In the genomic region with DNA sequence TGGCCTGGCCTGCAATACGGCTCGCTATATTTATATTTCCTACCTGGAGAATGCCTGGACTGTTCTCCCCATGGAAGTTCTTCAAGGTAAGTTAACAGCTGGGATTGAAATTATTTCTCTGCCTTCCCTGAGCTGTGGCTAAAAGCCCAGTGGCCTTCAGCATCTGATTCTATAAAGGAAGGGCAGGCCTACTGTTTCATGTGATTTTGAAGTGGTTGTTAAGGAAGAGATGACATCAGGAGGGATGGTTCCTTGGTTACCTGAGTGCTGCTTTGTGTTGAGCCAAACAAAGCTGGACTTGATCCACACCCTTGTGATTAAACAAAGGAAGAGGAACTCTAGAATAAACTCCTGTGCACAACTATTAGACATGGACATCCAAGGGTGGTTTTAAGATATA, we compare ENCODE assay signal across 8 cellular contexts.
A peak's percentile ranks its signal among the peaks of the same experiment; 100 is the strongest.
DNase-seq lines count a peak whose midpoint lies in the region; ATAC-seq, FAIRE-seq and TF ChIP-seq lines count a peak whose summit lies in the region.

No MANE protein-coding gene starts in this region.

- H3K9me3 ChIP-seq in BLaER1 treated with 17β-estradiol and CSF1 and Interleukin-3, amounts not matched to agents 10 nM and 100 nM (replicated peaks in 1 of 11), result peaks cover 4 to 10% (median 9%) of the 10 kb centered on the region in 11 experiments; a peak in 14 of 22 replicates
- H3K9me3 ChIP-seq in adipocyte (ENCODE audit: control insufficient read depth, low read length), result no peaks in the 10 kb centered on the region
- H3K9me3 ChIP-seq in keratinocyte (ENCODE audit: control insufficient read depth, low read depth, low read length), result no peaks in the 10 kb centered on the region

- H2AFZ ChIP-seq in keratinocyte (ENCODE audit: control insufficient read depth, low read length), result no peak overlapping the region

- H3K79me2 ChIP-seq in keratinocyte (ENCODE audit: control insufficient read depth, insufficient read depth, low read length), result no peaks in the 10 kb centered on the region

- no peaks in the 10 kb centered on the region for H3K27me3 ChIP-seq in BLaER1 treated with 17β-estradiol and CSF1 and Interleukin-3, amounts not matched to agents 10 nM and 100 nM
- no peaks in the 10 kb centered on the region for H3K27me3 ChIP-seq in adipocyte (replicated peaks; ENCODE audit: control insufficient read depth, insufficient read depth, low read length)
- H3K27me3 ChIP-seq in keratinocyte (ENCODE audit: control insufficient read depth, extremely low read depth, insufficient read depth, low read length), result no peaks in the 10 kb centered on the region

- no peaks in the 10 kb centered on the region for H4K20me1 ChIP-seq in BLaER1 treated with 17β-estradiol and CSF1 and Interleukin-3, amounts not matched to agents 10 nM and 100 nM
- H4K20me1 ChIP-seq in keratinocyte (ENCODE audit: control insufficient read depth, extremely low read depth, insufficient read depth, low read length), result no peaks in the 10 kb centered on the region

- no peak for ATAC-seq in GM21423 (IDR thresholded peaks at IDR 0.05; ENCODE audit: unreplicated experiment)

- H3K36me3 ChIP-seq in BLaER1 treated with 17β-estradiol and CSF1 and Interleukin-3, amounts not matched to agents 10 nM and 100 nM, result peaks cover 7 to 15% (median 9%) of the 10 kb centered on the region in 11 experiments; a peak in 14 of 22 replicates
- H3K36me3 ChIP-seq in adipocyte (ENCODE audit: control insufficient read depth, insufficient read depth, low read length, severe bottlenecking) (no peaks in the 10 kb centered on the region), keratinocyte (ENCODE audit: control insufficient read depth in 2 of 2, extremely low read depth in 1 of 2, insufficient read depth in 2 of 2, low read length in 2 of 2) (no peaks in the 10 kb centered on the region)

- H3K4me1 ChIP-seq in BLaER1 treated with 17β-estradiol and CSF1 and Interleukin-3, amounts not matched to agents 10 nM and 100 nM, result peaks cover 19 to 34% (median 27%) of the 10 kb centered on the region in 10 experiments
- H3K4me1 ChIP-seq in adipocyte (ENCODE audit: control insufficient read depth, insufficient read depth, low read length) (peaks cover 24% of the 10 kb centered on the region), keratinocyte (ENCODE audit: control insufficient read depth, extremely low read depth, insufficient read depth, low read length) (peaks cover 25% of the 10 kb centered on the region)

- dilution Hi-C loops in keratinocyte (cut with MboI; ENCODE audit: extremely low pct_ligation_motif_present, low sequenced_read_pairs), result no loop called here

- H3K4me2 ChIP-seq in BLaER1 treated with 17β-estradiol and CSF1 and Interleukin-3, amounts not matched to agents 10 nM and 100 nM, result peak overlapping the region; percentile 29 to 74 (median 53); a peak in 20 of 22 replicates
- H3K4me2 ChIP-seq in keratinocyte (ENCODE audit: control insufficient read depth, extremely low read depth, insufficient read depth, low read depth, low read length), result no peak overlapping the region

- no peak overlapping the region; a peak in 1 of 22 replicates for H3K9ac ChIP-seq in BLaER1 treated with 17β-estradiol and CSF1 and Interleukin-3, amounts not matched to agents 10 nM and 100 nM
- no peak overlapping the region for H3K9ac ChIP-seq in adipocyte (ENCODE audit: low read length)
- H3K9ac ChIP-seq in keratinocyte (ENCODE audit: control insufficient read depth, extremely low read depth, insufficient read depth, low read length), result peak overlapping the region; percentile 29

- peak overlapping the region in 4 of 11 experiments; percentile 26 to 60 (median 44); a peak in 7 of 22 replicates for H3K27ac ChIP-seq in BLaER1 treated with 17β-estradiol and CSF1 and Interleukin-3, amounts not matched to agents 10 nM and 100 nM
- H3K27ac ChIP-seq in keratinocyte (ENCODE audit: control insufficient read depth, insufficient read depth, low read length), result peak overlapping the region; percentile 66

- peak; percentile 57 for FAIRE-seq in keratinocyte (lab: Jason Lieb, UNC)

- TF ChIP-seq CTCF in keratinocyte (optimal IDR thresholded peaks at IDR 0.05 in 1 of 3, IDR thresholded peaks at IDR 0.05 in 1 of 3, conservative IDR thresholded peaks at IDR 0.05 in 1 of 3; ENCODE audit: extremely low read depth in 1 of 3, insufficient read depth in 2 of 3, low read length in 3 of 3), result no peak

- no peaks in the 10 kb centered on the region for H3K9me1 ChIP-seq in keratinocyte (ENCODE audit: control insufficient read depth, extremely low read depth, insufficient read depth, low read length)

- DNase-seq in NCI-H1436 (lab: John Stamatoyannopoulos, UW) (peak; percentile 93), adipocyte (ENCODE audit: low read depth) (peak; percentile 20), keratinocyte (ENCODE audit: low read depth, low spot score) (peak; percentile 53), NCI-H526 treated with DMSO at 0.1 percent for 48 hours (lab: John Stamatoyannopoulos, UW) (no peak), putamen (ENCODE audit: low spot score) (no peak)
- no peak for DNase-seq in activated effector memory CD4-positive, alpha-beta T cell treated with anti-CD3 and anti-CD28 coated beads, Interleukin-2, amount 50 U/mL, for 16 hours

- H3K4me3 ChIP-seq in BLaER1 treated with 17β-estradiol and CSF1 and Interleukin-3, amounts not matched to agents 10 nM and 100 nM, result no peak overlapping the region
- no peak overlapping the region for H3K4me3 ChIP-seq in adipocyte (ENCODE audit: low read length)
- no peak overlapping the region for H3K4me3 ChIP-seq in keratinocyte (ENCODE audit: control insufficient read depth in 2 of 3, extremely low read depth in 1 of 3, insufficient read depth in 2 of 3, low read depth in 1 of 3, low read length in 3 of 3)

Comparison
In these comparisons a context has a peak if more than half of its experiments do, and no peak if none do; other contexts are left out.
1. DNase-seq: peak in NCI-H1436 (single experiment), adipocyte (single experiment) and keratinocyte (single experiment); none in NCI-H526 treated with DMSO at 0.1 percent for 48 hours (single experiment), activated effector memory CD4-positive, alpha-beta T cell treated with anti-CD3 and anti-CD28 coated beads, Interleukin-2, amount 50 U/mL, for 16 hours (single experiment) and putamen (single experiment).